Comparison of ENCODE assay signal across 35 cellular contexts in the genomic region with DNA sequence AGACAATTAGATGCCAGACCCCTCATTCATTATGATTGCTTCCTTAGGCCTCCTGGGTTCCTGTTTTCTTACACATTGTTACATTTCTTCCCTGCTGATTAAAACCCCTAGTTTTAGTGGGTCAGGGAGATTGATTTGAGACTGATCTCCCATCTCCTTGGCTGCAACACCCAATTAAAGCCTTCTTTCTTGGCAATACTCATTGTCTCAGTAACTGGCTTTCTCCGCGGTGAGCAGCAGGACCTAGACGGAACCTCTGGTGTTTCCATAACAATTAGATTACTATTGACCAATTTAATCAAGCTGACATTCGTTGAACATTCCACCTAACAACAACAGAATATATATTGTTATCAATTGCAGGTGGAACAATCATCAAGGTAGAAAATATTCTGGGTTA.
"Had no signal": no experiment of that assay in that cellular context is flagged by ENCODE, and none has a peak within 500 bp of the region (broad histone marks: within the 10 kb centered on the region; RNA-seq: fewer than 3 reads in every experiment).

No MANE protein-coding gene starts in this region.

- H3K27me3 Mint-ChIP-seq: activated CD4-positive, alpha-beta memory T cell treated with anti-CD3 and anti-CD28 coated beads, Interleukin-2, amount 10 ng/mL, durations not matched to agents 7 days and 5 days; activated naive CD4-positive, alpha-beta T cell treated with anti-CD3 and anti-CD28 coated beads, Interleukin-2, amount 50 U/mL, for 24 hours; activated naive CD8-positive, alpha-beta T cell treated with anti-CD3 and anti-CD28 coated beads, Interleukin-2, amount 10 ng/mL, durations not matched to agents 7 days and 5 days; activated T-helper 17 cell treated with anti-CD3 and anti-CD28 coated beads, Interleukin-2, amount 50 U/mL, for 72 hours; T-cell had no signal

- H3K4me1 ChIP-seq: body of pancreas, breast epithelium, Peyer's patch had no signal

- H3K36me3 ChIP-seq: breast epithelium, Peyer's patch had no signal

- H3K9me3 ChIP-seq: body of pancreas had no signal

- H3K27me3 ChIP-seq: body of pancreas, breast epithelium, Peyer's patch had no signal

- DNase-seq: activated CD4-positive, alpha-beta memory T cell treated with anti-CD3 and anti-CD28 coated beads, Interleukin-2, amount 10 ng/mL, durations not matched to agents 7 days and 5 days; activated CD4-positive, alpha-beta T cell treated with anti-CD3 and anti-CD28 coated beads for 1 hour; activated CD4-positive, alpha-beta T cell treated with anti-CD3 and anti-CD28 coated beads for 48 hours; activated CD4-positive, CD25-positive, alpha-beta regulatory T cell; activated effector memory CD4-positive, alpha-beta T cell treated with anti-CD3 and anti-CD28 coated beads, Interleukin-2, amount 50 U/mL, for 16 hours; activated naive CD4-positive, alpha-beta T cell; activated naive CD8-positive, alpha-beta T cell treated with anti-CD3 and anti-CD28 coated beads, Interleukin-2, amount 10 ng/mL, durations not matched to agents 7 days and 5 days; activated T-cell treated with anti-CD3 and anti-CD28 coated beads, Interleukin-2, amount 50 U/mL, for 1 hour; activated T-cell treated with anti-CD3 and anti-CD28 coated beads, Interleukin-2, amount 50 U/mL, for 72 hours; amygdala; body of pancreas; NCI-H1092 treated with DMSO at 0.1 percent for 48 hours; NCI-H1417; NCI-H146; NCI-H187; NCI-H2081; NCI-H2171 treated with DMSO at 0.1 percent for 48 hours; NCI-H2227 treated with DMSO at 0.1 percent for 48 hours; NCI-H446; NCI-H510A treated with DMSO at 0.1 percent for 48 hours; NCI-H526 treated with DMSO at 0.1 percent for 48 hours; NK-92 treated with Interleukin-12 subunit alpha and Interleukin-12 subunit beta, amount 100 ng/mL, for 24 hours; PC-3; Peyer's patch; RPMI8226; SHP77 treated with DMSO at 0.1 percent for 48 hours; T-cell; T-helper 2 cell; T-helper 9 cell had no signal

- H3K4me3 Mint-ChIP-seq: activated CD4-positive, alpha-beta memory T cell treated with anti-CD3 and anti-CD28 coated beads, Interleukin-2, amount 10 ng/mL, durations not matched to agents 7 days and 5 days; activated naive CD4-positive, alpha-beta T cell treated with anti-CD3 and anti-CD28 coated beads, Interleukin-2, amount 50 U/mL, for 24 hours; activated naive CD8-positive, alpha-beta T cell treated with anti-CD3 and anti-CD28 coated beads, Interleukin-2, amount 10 ng/mL, durations not matched to agents 7 days and 5 days; activated T-cell treated with anti-CD3 and anti-CD28 coated beads, Interleukin-2, amount 50 U/mL, for 72 hours; activated T-helper 17 cell treated with anti-CD3 and anti-CD28 coated beads, Interleukin-2, amount 50 U/mL, for 72 hours; T-cell had no signal

- H3K4me3 ChIP-seq: body of pancreas, breast epithelium, K562, Peyer's patch had no signal

- H3K36me3 Mint-ChIP-seq: activated naive CD4-positive, alpha-beta T cell treated with anti-CD3 and anti-CD28 coated beads, Interleukin-2, amount 50 U/mL, for 24 hours; activated naive CD8-positive, alpha-beta T cell treated with anti-CD3 and anti-CD28 coated beads, Interleukin-2, amount 10 ng/mL, durations not matched to agents 7 days and 5 days; T-cell had no signal

- H3K4me1 Mint-ChIP-seq: activated CD4-positive, alpha-beta memory T cell treated with anti-CD3 and anti-CD28 coated beads, Interleukin-2, amount 10 ng/mL, durations not matched to agents 7 days and 5 days; activated naive CD4-positive, alpha-beta T cell treated with anti-CD3 and anti-CD28 coated beads, Interleukin-2, amount 50 U/mL, for 24 hours; activated naive CD8-positive, alpha-beta T cell treated with anti-CD3 and anti-CD28 coated beads, Interleukin-2, amount 10 ng/mL, durations not matched to agents 7 days and 5 days; activated T-helper 17 cell treated with anti-CD3 and anti-CD28 coated beads, Interleukin-2, amount 50 U/mL, for 72 hours; T-cell had no signal

- H3K27ac ChIP-seq: body of pancreas, breast epithelium, Peyer's patch, VCaP had no signal

- H3K9me3 Mint-ChIP-seq: activated naive CD4-positive, alpha-beta T cell treated with anti-CD3 and anti-CD28 coated beads, Interleukin-2, amount 50 U/mL, for 24 hours; activated naive CD8-positive, alpha-beta T cell treated with anti-CD3 and anti-CD28 coated beads, Interleukin-2, amount 10 ng/mL, durations not matched to agents 7 days and 5 days; activated T-cell treated with anti-CD3 and anti-CD28 coated beads, Interleukin-2, amount 50 U/mL, for 72 hours had no signal

- ATAC-seq: activated T-cell treated with anti-CD3 and anti-CD28 coated beads, Interleukin-2, amount 50 U/mL, for 72 hours; activated T-helper 17 cell treated with anti-CD3 and anti-CD28 coated beads, Interleukin-2, amount 50 U/mL, for 72 hours; body of pancreas; K562; PC-3; SK-N-SH treated with all-trans-retinoic acid at 6 μM for 48 hours; T-cell had no signal

- H3K27ac Mint-ChIP-seq: activated CD4-positive, alpha-beta memory T cell treated with anti-CD3 and anti-CD28 coated beads, Interleukin-2, amount 10 ng/mL, durations not matched to agents 7 days and 5 days; activated naive CD4-positive, alpha-beta T cell treated with anti-CD3 and anti-CD28 coated beads, Interleukin-2, amount 50 U/mL, for 24 hours; activated naive CD8-positive, alpha-beta T cell treated with anti-CD3 and anti-CD28 coated beads, Interleukin-2, amount 10 ng/mL, durations not matched to agents 7 days and 5 days; activated T-cell treated with anti-CD3 and anti-CD28 coated beads, Interleukin-2, amount 50 U/mL, for 72 hours; activated T-helper 17 cell treated with anti-CD3 and anti-CD28 coated beads, Interleukin-2, amount 50 U/mL, for 72 hours; T-cell had no signal
